8 cellular contexts compared by ENCODE assay signal in the genomic region with DNA sequence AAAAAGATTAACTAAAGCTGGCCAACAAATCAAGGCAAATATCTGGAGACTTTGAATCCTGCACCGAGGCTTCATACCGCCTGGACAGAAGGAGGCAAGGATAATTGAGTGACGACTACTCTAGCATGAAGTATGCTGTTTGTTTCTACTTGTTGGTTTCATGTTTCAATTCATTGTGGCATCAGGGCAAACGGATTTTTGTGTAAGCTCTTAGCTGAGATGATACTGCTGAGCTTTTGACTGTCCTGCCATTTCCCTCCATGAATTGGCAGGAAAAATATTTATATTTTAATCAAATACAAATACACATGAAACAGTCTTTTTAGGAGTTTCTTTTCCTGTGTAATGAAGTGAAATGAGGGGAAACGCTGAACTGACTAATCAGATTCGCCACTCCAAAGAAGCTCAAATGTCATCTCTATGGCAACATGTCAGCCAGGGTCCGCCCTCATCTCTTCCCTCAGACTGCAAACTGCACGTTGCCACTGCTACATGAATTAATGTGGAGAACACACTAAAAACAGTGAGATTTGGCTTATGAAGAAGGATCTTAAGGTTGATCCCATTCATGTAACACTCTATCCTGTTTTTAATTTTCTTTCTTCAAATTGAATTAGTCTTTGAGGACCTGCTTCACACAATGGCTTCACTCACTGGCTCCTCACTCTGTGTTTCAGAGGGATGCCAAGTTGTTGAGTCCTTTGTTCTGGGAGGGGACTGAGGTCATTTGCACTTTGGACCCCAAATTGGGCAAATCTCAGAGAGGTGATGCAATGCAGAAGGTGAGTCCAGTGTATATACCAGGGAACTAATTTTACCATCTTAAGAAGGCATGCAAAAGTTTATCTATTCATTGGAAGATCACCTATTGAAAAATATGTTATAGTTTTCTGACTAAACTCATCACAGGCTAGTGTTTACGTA.
DNase-seq lines count a peak whose midpoint lies in the region; ATAC-seq and TF ChIP-seq lines count a peak whose summit lies in the region.

No MANE protein-coding gene starts in this region.

- no peaks in the 10 kb centered on the region for H3K27me3 ChIP-seq in endodermal cell (ENCODE audit: control insufficient read depth, insufficient read depth, low read length, poor library complexity, severe bottlenecking)
- no peaks in the 10 kb centered on the region for H3K27me3 ChIP-seq in CD4-positive, alpha-beta T cell (ENCODE audit: control insufficient read depth, insufficient read depth, low read length)

- CTCF ChIA-PET in CD4-positive, alpha-beta T cell (lab: Charles Lee), result no interaction called here

- 20 to 69% methylated on average over 1 to 8 of the region's 9 CpGs for WGBS in endodermal cell (ENCODE audit: insufficient coverage in 1 of 2, insufficient read length in 1 of 2), 2 experiments

- no peaks in the 10 kb centered on the region for H3K27me3 Mint-ChIP-seq in endodermal cell (ENCODE audit: insufficient read depth)
- H3K27me3 Mint-ChIP-seq in CD4-positive, alpha-beta T cell, result no peaks in the 10 kb centered on the region

- no peaks in the 10 kb centered on the region for H3K36me3 Mint-ChIP-seq in endodermal cell (ENCODE audit: low read depth)
- H3K36me3 Mint-ChIP-seq in CD4-positive, alpha-beta T cell (ENCODE audit: low read depth), result no peaks in the 10 kb centered on the region

- no peak overlapping the region for H3K27ac Mint-ChIP-seq in endodermal cell
- H3K27ac Mint-ChIP-seq in CD4-positive, alpha-beta T cell, result no peak overlapping the region

- H3K36me3 ChIP-seq in endodermal cell (ENCODE audit: control insufficient read depth, insufficient read depth, low read length), result no peaks in the 10 kb centered on the region

- peak; percentile 37 for DNase-seq in GM03348 (ENCODE audit: low spot score)
- DNase-seq in NCI-H2227 treated with DMSO at 0.1 percent for 48 hours (lab: John Stamatoyannopoulos, UW), result peak; percentile 67
- DNase-seq in endodermal cell, result no peak
- DNase-seq in renal cortical epithelial cell (ENCODE audit: low read depth), result peak; percentile 57
- no peak for DNase-seq in CD4-positive, alpha-beta T cell
- DNase-seq in NCI-H1048 (lab: John Stamatoyannopoulos, UW), result no peak
- no peak for DNase-seq in GDM1 (lab: John Stamatoyannopoulos, UW)

- H3K4me3 Mint-ChIP-seq in endodermal cell, result no peak overlapping the region
- H3K4me3 Mint-ChIP-seq in CD4-positive, alpha-beta T cell, result no peak overlapping the region

- H3K9ac ChIP-seq in endodermal cell (ENCODE audit: extremely low read depth, low read length, poor library complexity, severe bottlenecking), result no peak overlapping the region

- peaks cover 6% of the 10 kb centered on the region for H3K4me1 Mint-ChIP-seq in endodermal cell
- H3K4me1 Mint-ChIP-seq in CD4-positive, alpha-beta T cell (ENCODE audit: low read depth), result no peaks in the 10 kb centered on the region

- no peak for ATAC-seq in CD4-positive, alpha-beta T cell (ENCODE audit: poor library complexity)
- ATAC-seq in GM21619 (IDR thresholded peaks at IDR 0.05; ENCODE audit: unreplicated experiment), result no peak

- no peak for TF ChIP-seq CTCF in endodermal cell (conservative IDR thresholded peaks at IDR 0.05)
- no peak for TF ChIP-seq CTCF in CD4-positive, alpha-beta T cell (IDR thresholded peaks at IDR 0.05)

- no peak overlapping the region for H3K4me3 ChIP-seq in endodermal cell (ENCODE audit: low read length)

- no peaks in the 10 kb centered on the region for H3K4me1 ChIP-seq in endodermal cell (ENCODE audit: control insufficient read depth, insufficient read depth, low read length)

- peak overlapping the region; percentile 97 for H3K27ac ChIP-seq in endodermal cell (ENCODE audit: low read depth, low read length)
- no peak overlapping the region for H3K27ac ChIP-seq in CD4-positive, alpha-beta T cell (ENCODE audit: low read depth, low read length)

- POLR2A ChIA-PET in CD4-positive, alpha-beta T cell (lab: Charles Lee), result interaction anchor here (0.5 kb wide), 1 partner anchor 226 kb away, joined by 3 read pairs; no protein-coding TSS in a partner anchor

- H3K9me3 Mint-ChIP-seq in endodermal cell, result peaks cover 39% of the 10 kb centered on the region
- no peaks in the 10 kb centered on the region for H3K9me3 Mint-ChIP-seq in CD4-positive, alpha-beta T cell

- H3K9me3 ChIP-seq in endodermal cell (ENCODE audit: control insufficient read depth, low read length), result no peaks in the 10 kb centered on the region
- H3K9me3 ChIP-seq in CD4-positive, alpha-beta T cell (ENCODE audit: control insufficient read depth, low read length), result no peaks in the 10 kb centered on the region

- intact Hi-C loops in CD4-positive, alpha-beta T cell (cut with DNase I, micrococcal nuclease), result no loop called here

Comparison
In these comparisons a context has a peak if more than half of its experiments do, and no peak if none do; other contexts are left out.
1. DNase-seq: peak in GM03348 (single experiment), NCI-H2227 treated with DMSO at 0.1 percent for 48 hours (single experiment) and renal cortical epithelial cell (single experiment); none in endodermal cell (single experiment), CD4-positive, alpha-beta T cell (0 of 10), NCI-H1048 (single experiment) and GDM1 (single experiment).